9 cellular contexts compared by ENCODE assay signal in genomic region chr20:25318471-25319240, GRCh38.
DNase-seq lines count a peak whose midpoint lies in the region; ATAC-seq, FAIRE-seq and TF ChIP-seq lines count a peak whose summit lies in the region.
"Had no signal": no experiment of that assay in that cellular context is flagged by ENCODE, and none has a peak within 500 bp of the region (broad histone marks: within the 10 kb centered on the region; RNA-seq: fewer than 3 reads in every experiment).

No MANE protein-coding gene starts in this region.

- ATAC-seq in Right ventricle myocardium inferior (peak; percentile 27), HG03095 (IDR thresholded peaks at IDR 0.05; ENCODE audit: unreplicated experiment) (peak; percentile 91), GM12878 (peak; percentile 94)

- SMC1A ChIA-PET in GM12878 (lab: Charles Lee; ENCODE audit: uncharacterized antibody, unreplicated experiment): interaction anchor here (0.9 to 5.1 kb wide), 3 partner anchors 22 to 80 kb away, joined by 3 to 23 read pairs (median 10); no protein-coding TSS in a partner anchor

- TF ChIP-seq POLR2A in GM12878 (IDR thresholded peaks at IDR 0.05; ENCODE audit: low read depth, low read length): peak; percentile 77

- intact Hi-C loops in Right ventricle myocardium inferior (cut with DNase I) (no loop called here), cardiac septum (cut with DNase I) (no loop called here), GM12878 (cut with micrococcal nuclease; ENCODE audit: unreplicated experiment) (loop anchor here (2.0 to 10.0 kb wide), 2 partner anchors 72 to 306 kb away; partner anchors contain the start of genes ABHD12 and NANP), tibial artery (cut with DNase I; ENCODE audit: low total_unique reads) (no loop called here)

- POLR2A ChIA-PET in GM12878 (lab: Charles Lee): interaction anchor here (0.7 to 1.3 kb wide), 3 partner anchors 22 to 282 kb away, joined by 3 to 6 read pairs (median 5); no protein-coding TSS in a partner anchor

- H4K20me1 ChIP-seq in GM12878 (ENCODE audit: control insufficient read depth, insufficient read depth): no peaks in the 10 kb centered on the region

- no peak for TF ChIP-seq RAD21 in GM12878 (IDR thresholded peaks at IDR 0.05; ENCODE audit: insufficient read depth, low read depth, low read length)

- H3K79me2 ChIP-seq in GM12878 (ENCODE audit: control insufficient read depth, insufficient read depth, low read length): peaks cover 13% of the 10 kb centered on the region

- H3K9me3 ChIP-seq in GM12878 (replicated peaks; ENCODE audit: control insufficient read depth, insufficient read depth, low read length) (no peaks in the 10 kb centered on the region), tibial artery (no peaks in the 10 kb centered on the region)

- TF ChIP-seq EP300 in GM12878 (IDR thresholded peaks at IDR 0.05; ENCODE audit: borderline replicate concordance in 1 of 2, control insufficient read depth in 1 of 2, low read depth in 2 of 2, low read length in 2 of 2): peak; percentile 77 to 89; a peak in 3 of 4 replicates

- RAD21 ChIA-PET in GM12878 (lab: Charles Lee; ENCODE audit: unreplicated experiment): interaction anchor here (0.6 to 2.2 kb wide), 11 partner anchors 9 to 268 kb away, joined by 3 to 12 read pairs (median 3); no protein-coding TSS in a partner anchor

- CTCF ChIA-PET in GM12878 (lab: Yijun Ruan, JAX): interaction anchor here (0.7 to 1.8 kb wide), 5 partner anchors 8 to 228 kb away, joined by 3 to 6 read pairs (median 4); partner anchors contain the start of gene GINS1

- in situ Hi-C loops in GM12878 (cut with MboI): no loop called here

- H3K4me2 ChIP-seq in GM12878 (ENCODE audit: control insufficient read depth, insufficient read depth): peak overlapping the region; percentile 85

- peak overlapping the region; percentile 45; the same call in 1 of the 2 replicates for H2AFZ ChIP-seq in GM12878 (ENCODE audit: control insufficient read depth, low read depth, low read length)

- H3K4me1 ChIP-seq in GM12878 (ENCODE audit: control insufficient read depth, insufficient read depth, low read length): peaks cover 40% of the 10 kb centered on the region
- no peaks in the 10 kb centered on the region for H3K4me1 ChIP-seq in tibial artery

- H3K27ac ChIP-seq in GM12878 (ENCODE audit: control insufficient read depth, insufficient read depth): peak overlapping the region; percentile 93
- H3K27ac ChIP-seq in tibial artery: no peak overlapping the region
- H3K27ac ChIP-seq: SK-N-MC had no signal

- no TSS peak for BruUV-seq in GM12878 (replicated peaks; lab: Mats Ljungman, UMichigan)

- WGBS in GM12878 (ENCODE audit: insufficient coverage, insufficient replicate concordance, low lambda C conversion rate, missing lambda C conversion rate): under 1% methylated on average over 16 of the region's 16 CpGs

- DNase-seq in Right ventricle myocardium inferior (ENCODE audit: missing footprints) (no peak), cardiac septum (ENCODE audit: low spot score) (no peak), GM12878 (ENCODE audit: low read depth, low spot score) (peak; percentile 88), tibial artery (peak; percentile 21 to 63), H4 (ENCODE audit: low spot score) (no peak), kidney glomerular epithelial cell (lab: John Stamatoyannopoulos, UW) (no peak), NK-92 (lab: John Stamatoyannopoulos, UW; ENCODE audit: unreplicated experiment) (no peak)

- H3K4me3 ChIP-seq in GM12878 (no peak overlapping the region), tibial artery (no peak overlapping the region)
- H3K4me3 ChIP-seq: SK-N-MC had no signal

- H3K27me3 ChIP-seq in GM12878 (replicated peaks in 1 of 2; ENCODE audit: control insufficient read depth in 2 of 2, insufficient read depth in 2 of 2, low read length in 1 of 2) (no peaks in the 10 kb centered on the region), tibial artery (no peaks in the 10 kb centered on the region)

- H3K36me3 ChIP-seq in GM12878 (ENCODE audit: control insufficient read depth in 2 of 2, insufficient read depth in 2 of 2, low read length in 1 of 2) (peaks cover 16 to 19% of the 10 kb centered on the region in 2 experiments), tibial artery (peaks cover 16 to 53% (median 26%) of the 10 kb centered on the region in 3 donors)

- TF ChIP-seq CTCF in GM12878 (IDR thresholded peaks at IDR 0.05 in 2 of 3, conservative IDR thresholded peaks at IDR 0.05 in 1 of 3; ENCODE audit: control insufficient read depth in 2 of 3, extremely low read depth in 1 of 3, insufficient read depth in 1 of 3, low read depth in 3 of 3, low read length in 3 of 3) (no peak), tibial artery (IDR thresholded peaks at IDR 0.05) (no peak)

- peak overlapping the region; percentile 65 for H3K9ac ChIP-seq in GM12878 (ENCODE audit: control insufficient read depth, insufficient read depth, low read length)

- peak; percentile 99 for FAIRE-seq in GM12878 (lab: Jason Lieb, UNC)

TF ChIP-seq in GM12878, 131 proteins besides CTCF, POLR2A, EP300 and RAD21 (continues in another document):
- 0 out of 2 replicates have a peak, but pooled peaks have one; percentile 57 for TF ChIP-seq BCL11A (IDR thresholded peaks at IDR 0.05; ENCODE audit: low read depth, low read length)
- peak; percentile 39; the same call in 1 of the 2 replicates for TF ChIP-seq MTA2 (IDR thresholded peaks at IDR 0.05; ENCODE audit: low read depth)
- no peak for TF ChIP-seq WRNIP1 (IDR thresholded peaks at IDR 0.05; ENCODE audit: borderline replicate concordance, low read depth, low read length)
- no peak for TF ChIP-seq KLF5 (IDR thresholded peaks at IDR 0.05; ENCODE audit: partially characterized antibody)
- TF ChIP-seq CREB1 (IDR thresholded peaks at IDR 0.05; ENCODE audit: low read depth): peak; percentile 51
- no peak; the same call in 1 of the 2 replicates for TF ChIP-seq SMC3 (IDR thresholded peaks at IDR 0.05; ENCODE audit: borderline replicate concordance, low read length)
- TF ChIP-seq STAT1 (conservative IDR thresholded peaks at IDR 0.05): no peak
- TF ChIP-seq, protein P1, sequence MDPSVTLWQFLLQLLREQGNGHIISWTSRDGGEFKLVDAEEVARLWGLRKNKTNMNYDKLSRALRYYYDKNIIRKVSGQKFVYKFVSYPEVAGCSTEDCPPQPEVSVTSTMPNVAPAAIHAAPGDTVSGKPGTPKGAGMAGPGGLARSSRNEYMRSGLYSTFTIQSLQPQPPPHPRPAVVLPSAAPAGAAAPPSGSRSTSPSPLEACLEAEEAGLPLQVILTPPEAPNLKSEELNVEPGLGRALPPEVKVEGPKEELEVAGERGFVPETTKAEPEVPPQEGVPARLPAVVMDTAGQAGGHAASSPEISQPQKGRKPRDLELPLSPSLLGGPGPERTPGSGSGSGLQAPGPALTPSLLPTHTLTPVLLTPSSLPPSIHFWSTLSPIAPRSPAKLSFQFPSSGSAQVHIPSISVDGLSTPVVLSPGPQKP (IDR thresholded peaks at IDR 0.05; ENCODE audit: low read depth, low read length): no peak
- no peak; the same call in 1 of the 2 replicates for TF ChIP-seq PAX5 (IDR thresholded peaks at IDR 0.05; ENCODE audit: borderline replicate concordance, low read depth, low read length)
- TF ChIP-seq POLR2AphosphoS2 (IDR thresholded peaks at IDR 0.05; ENCODE audit: low read depth, low read length): no peak
- TF ChIP-seq TCF3 (IDR thresholded peaks at IDR 0.05; ENCODE audit: borderline replicate concordance, insufficient read depth, low read depth, low read length): no peak
- TF ChIP-seq MEF2B (IDR thresholded peaks at IDR 0.05; ENCODE audit: partially characterized antibody, poor library complexity, severe bottlenecking): peak; percentile 45
- TF ChIP-seq, protein P2, sequence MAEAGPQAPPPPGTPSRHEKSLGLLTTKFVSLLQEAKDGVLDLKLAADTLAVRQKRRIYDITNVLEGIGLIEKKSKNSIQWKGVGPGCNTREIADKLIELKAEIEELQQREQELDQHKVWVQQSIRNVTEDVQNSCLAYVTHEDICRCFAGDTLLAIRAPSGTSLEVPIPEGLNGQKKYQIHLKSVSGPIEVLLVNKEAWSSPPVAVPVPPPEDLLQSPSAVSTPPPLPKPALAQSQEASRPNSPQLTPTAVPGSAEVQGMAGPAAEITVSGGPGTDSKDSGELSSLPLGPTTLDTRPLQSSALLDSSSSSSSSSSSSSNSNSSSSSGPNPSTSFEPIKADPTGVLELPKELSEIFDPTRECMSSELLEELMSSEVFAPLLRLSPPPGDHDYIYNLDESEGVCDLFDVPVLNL (IDR thresholded peaks at IDR 0.05; ENCODE audit: low read depth, low read length): no peak
- no peak for TF ChIP-seq SRF (IDR thresholded peaks at IDR 0.05; ENCODE audit: low read depth in 2 of 2, low read length in 2 of 2)
- no peak for TF ChIP-seq ATF3 (IDR thresholded peaks at IDR 0.05; ENCODE audit: borderline replicate concordance, extremely low read depth, low read depth, low read length)
- no peak for TF ChIP-seq NFXL1 (IDR thresholded peaks at IDR 0.05; ENCODE audit: borderline replicate concordance)

Comparison
In these comparisons a context has a peak if more than half of its experiments do, and no peak if none do; other contexts are left out.
1. ATAC-seq: peak in every context shown above with its lines; median percentile 94 in GM12878; 91 in HG03095; 27 in Right ventricle myocardium inferior.
2. DNase-seq: peak in GM12878 (single experiment) and tibial artery (2 of 2); none in Right ventricle myocardium inferior (single experiment), cardiac septum (single experiment), H4 (single experiment), kidney glomerular epithelial cell (single experiment) and NK-92 (single experiment).